In the genomic region with DNA sequence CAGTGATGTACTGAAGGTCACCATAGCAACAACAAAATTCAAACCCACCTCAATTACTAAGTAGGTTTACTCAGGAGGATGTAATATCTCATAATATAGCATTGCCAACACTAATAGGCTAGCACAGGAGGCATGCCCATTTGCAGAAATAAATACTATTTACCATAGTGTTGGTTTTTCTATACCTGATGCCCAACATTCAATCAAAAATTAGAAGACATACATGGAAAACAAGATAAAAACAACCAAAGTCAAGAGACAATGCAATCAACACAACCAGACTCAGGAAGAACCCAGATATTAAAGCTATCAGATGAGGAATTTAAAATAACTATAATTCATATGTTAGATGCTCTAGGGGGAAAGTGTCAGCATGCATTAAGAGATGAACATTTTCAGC, we compare ENCODE assay signal across 31 cellular contexts. TPM values are rescaled to one million over a fixed set of nuclear protein-coding genes. Genes with fewer than 3 reads are reported as not detected.
A peak's percentile ranks its signal among the peaks of the same experiment; 100 is the strongest.
DNase-seq lines count a peak whose midpoint lies in the region; ATAC-seq, FAIRE-seq and TF ChIP-seq lines count a peak whose summit lies in the region.
"Had no signal": no experiment of that assay in that cellular context is flagged by ENCODE, and none has a peak within 500 bp of the region (broad histone marks: within the 10 kb centered on the region; RNA-seq: fewer than 3 reads in every experiment).

No MANE protein-coding gene starts in this region.

- CTCF ChIA-PET in HEK293 (lab: Yijun Ruan, JAX): interaction anchor here (0.6 to 0.8 kb wide), 2 partner anchors 50 to 89 kb away, joined by 3 read pairs; no protein-coding TSS in a partner anchor
- CTCF ChIA-PET in K562 (lab: Yijun Ruan, JAX; ENCODE audit: low intra/inter-chr PET ratio): no interaction called here

- TF ChIP-seq CTCF in HEK293 (tag by site-specific recombination; IDR thresholded peaks at IDR 0.05) (no peak), K562 (IDR thresholded peaks at IDR 0.05 in 2 of 3, conservative IDR thresholded peaks at IDR 0.05 in 1 of 3; ENCODE audit: insufficient read depth in 2 of 3, low read depth in 1 of 3, low read length in 3 of 3) (no peak), brain microvascular endothelial cell (IDR thresholded peaks at IDR 0.05; ENCODE audit: low read depth, low read length, missing control alignments) (no peak)

- H3K4me1 ChIP-seq in HEK293 (ENCODE audit: control insufficient read depth, insufficient read depth, low read length) (no peaks in the 10 kb centered on the region), K562 (replicated peaks in 1 of 2; ENCODE audit: control insufficient read depth in 2 of 2, insufficient read depth in 2 of 2, low read length in 2 of 2) (peaks cover 5 to 13% of the 10 kb centered on the region in 2 experiments), HAP-1 (no peaks in the 10 kb centered on the region)
- H3K4me1 ChIP-seq: BE2C, BLaER1, Caco-2 had no signal

- H3K4me3 ChIP-seq in HEK293 (ENCODE audit: low read depth, low read length) (no peak overlapping the region), K562 (no peak overlapping the region), brain microvascular endothelial cell (ENCODE audit: low read depth, low read length) (no peak overlapping the region), HAP-1 (no peak overlapping the region)
- H3K4me3 ChIP-seq: A549; BLaER1; BLaER1 treated with 17β-estradiol and CSF1 and Interleukin-3, amounts not matched to agents 10 nM and 100 nM had no signal

- no peak overlapping the region for H3K9ac ChIP-seq in K562 (ENCODE audit: insufficient read depth in 1 of 2, low read depth in 2 of 2, low read length in 2 of 2)
- H3K9ac ChIP-seq: BLaER1; BLaER1 treated with 17β-estradiol and CSF1 and Interleukin-3, amounts not matched to agents 10 nM and 100 nM had no signal

- TF ChIP-seq RAD21 in K562 (CRISPR knock-in tag; conservative IDR thresholded peaks at IDR 0.05 in 1 of 2, IDR thresholded peaks at IDR 0.05 in 1 of 2): no peak

- no peak for TF ChIP-seq POLR2A in K562 (conservative IDR thresholded peaks at IDR 0.05)

- no peaks in the 10 kb centered on the region for H3K9me1 ChIP-seq in K562 (ENCODE audit: control insufficient read depth, insufficient read depth, low read length)

- intact Hi-C loops in K562 (cut with micrococcal nuclease): no loop called here

- no peaks in the 10 kb centered on the region for H3K79me2 ChIP-seq in K562 (ENCODE audit: control insufficient read depth, insufficient read depth, low read length)

- BruUV-seq in K562 (replicated peaks; lab: Mats Ljungman, UMichigan): no TSS peak

- in situ Hi-C loops in K562 (cut with MboI): no loop called here
- in situ Hi-C loops in brain microvascular endothelial cell (cut with HindIII; ENCODE audit: low pct_ligation_motif_present, low sequenced_read_pairs): no loop called here
- in situ Hi-C loops in HAP-1 (cut with MboI; ENCODE audit: low sequenced_read_pairs): no loop called here

- no peak overlapping the region for H3K27ac ChIP-seq in HEK293 (ENCODE audit: extremely low read depth, low read depth, low read length)
- H3K27ac ChIP-seq in K562 (ENCODE audit: extremely low read depth, low read depth, low read length): no peak overlapping the region
- H3K27ac ChIP-seq in brain microvascular endothelial cell: no peak overlapping the region
- H3K27ac ChIP-seq: 22Rv1; A549; BLaER1; BLaER1 treated with 17β-estradiol and CSF1 and Interleukin-3, amounts not matched to agents 10 nM and 100 nM; C4-2B had no signal

- no peaks in the 10 kb centered on the region for H4K20me1 ChIP-seq in K562 (replicated peaks; ENCODE audit: control insufficient read depth, insufficient read depth, low read length)
- H4K20me1 ChIP-seq: BLaER1; BLaER1 treated with 17β-estradiol and CSF1 and Interleukin-3, amounts not matched to agents 10 nM and 100 nM had no signal

- POLR2A ChIA-PET in HEK293 (lab: Yijun Ruan, JAX): interaction anchor here (0.9 kb wide), 1 partner anchor 1659 kb away, joined by 3 read pairs; no protein-coding TSS in a partner anchor
- POLR2A ChIA-PET in K562 (lab: Yijun Ruan, JAX): interaction anchor here (0.6 to 1.4 kb wide), 2 partner anchors 15 to 176 kb away, joined by 3 read pairs; no protein-coding TSS in a partner anchor

- no peaks in the 10 kb centered on the region for H3K36me3 ChIP-seq in HEK293 (ENCODE audit: control insufficient read depth in 2 of 2, insufficient read depth in 1 of 2, low read length in 2 of 2)
- H3K36me3 ChIP-seq in K562 (ENCODE audit: control insufficient read depth, insufficient read depth, low read length): no peaks in the 10 kb centered on the region
- no peaks in the 10 kb centered on the region for H3K36me3 ChIP-seq in brain microvascular endothelial cell (replicated peaks)
- no peaks in the 10 kb centered on the region for H3K36me3 ChIP-seq in HAP-1 (replicated peaks)
- H3K36me3 ChIP-seq: BE2C; BLaER1; BLaER1 treated with 17β-estradiol and CSF1 and Interleukin-3, amounts not matched to agents 10 nM and 100 nM had no signal

- no peak for ATAC-seq in K562
- ATAC-seq: A549; CD8-positive, alpha-beta T cell had no signal

- peaks cover 0 to 11% of the 10 kb centered on the region in 2 experiments; a peak in 2 of 5 replicates for H3K27me3 ChIP-seq in K562 (ENCODE audit: control insufficient read depth in 2 of 2, insufficient read depth in 2 of 2, low read length in 2 of 2)
- H3K27me3 ChIP-seq in brain microvascular endothelial cell (replicated peaks): no peaks in the 10 kb centered on the region
- 0 out of 2 replicates have a peak, but pooled peaks cover 4% of the 10 kb centered on the region for H3K27me3 ChIP-seq in HAP-1 (ENCODE audit: low read depth)
- H3K27me3 ChIP-seq: BE2C; BLaER1; BLaER1 treated with 17β-estradiol and CSF1 and Interleukin-3, amounts not matched to agents 10 nM and 100 nM had no signal

- H3K9me3 ChIP-seq in HEK293 (ENCODE audit: control insufficient read depth, insufficient read depth, low read depth, low read length) (peaks cover 4% of the 10 kb centered on the region; the same call in 1 of the 2 replicates), K562 (replicated peaks; ENCODE audit: control insufficient read depth, insufficient read depth, low read depth, low read length) (no peaks in the 10 kb centered on the region), HAP-1 (no peaks in the 10 kb centered on the region)
- H3K9me3 ChIP-seq: A549, BE2C, Caco-2 had no signal

- no peak for TF ChIP-seq EP300 in K562 (IDR thresholded peaks at IDR 0.05; ENCODE audit: low read length)

- H3K4me2 ChIP-seq in K562 (ENCODE audit: insufficient read depth, low read length): no peak overlapping the region
- H3K4me2 ChIP-seq: A549; BLaER1; BLaER1 treated with 17β-estradiol and CSF1 and Interleukin-3, amounts not matched to agents 10 nM and 100 nM had no signal

- no peak overlapping the region for H2AFZ ChIP-seq in K562 (ENCODE audit: low read depth, low read length)

- FAIRE-seq in K562 (lab: Jason Lieb, UNC): no peak
- FAIRE-seq: A204.1, A549, D721Med had no signal

- no peak for DNase-seq in K562 (ENCODE audit: extremely low read depth in 1 of 4, low spot score in 3 of 4)
- DNase-seq in brain microvascular endothelial cell: no peak
- DNase-seq in HAP-1 (ENCODE audit: low spot score in 2 of 2): no peak
- DNase-seq: 8988T; ACHN; AML-193; BE2C; C1 segment of cervical spinal cord; Caco-2; Calu3; CD4-positive, alpha-beta memory T cell; CD4-positive, alpha-beta T cell; CD4-positive, CD25-positive, alpha-beta regulatory T cell; CD8-positive, alpha-beta memory T cell; CD8-positive, alpha-beta T cell; COR-L47; DMS 273 treated with DMSO at 0.1 percent for 48 hours; DMS153; DMS53; DMS79; DMS79 treated with DMSO at 0.1 percent for 48 hours; DND-41; EL had no signal

TF ChIP-seq in HEK293, 187 proteins besides CTCF, POLR2A, EP300 and RAD21 (continues in another document):
- TF ChIP-seq, protein P1, sequence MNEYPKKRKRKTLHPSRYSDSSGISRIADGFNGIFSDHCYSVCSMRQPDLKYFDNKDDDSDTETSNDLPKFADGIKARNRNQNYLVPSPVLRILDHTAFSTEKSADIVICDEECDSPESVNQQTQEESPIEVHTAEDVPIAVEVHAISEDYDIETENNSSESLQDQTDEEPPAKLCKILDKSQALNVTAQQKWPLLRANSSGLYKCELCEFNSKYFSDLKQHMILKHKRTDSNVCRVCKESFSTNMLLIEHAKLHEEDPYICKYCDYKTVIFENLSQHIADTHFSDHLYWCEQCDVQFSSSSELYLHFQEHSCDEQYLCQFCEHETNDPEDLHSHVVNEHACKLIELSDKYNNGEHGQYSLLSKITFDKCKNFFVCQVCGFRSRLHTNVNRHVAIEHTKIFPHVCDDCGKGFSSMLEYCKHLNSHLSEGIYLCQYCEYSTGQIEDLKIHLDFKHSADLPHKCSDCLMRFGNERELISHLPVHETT (tag by site-specific recombination; IDR thresholded peaks at IDR 0.05): no peak

TF ChIP-seq in K562, 482 proteins besides CTCF, POLR2A, EP300 and RAD21:
- peak; percentile 33; the same call in 1 of the 2 replicates for TF ChIP-seq RFX1 (IDR thresholded peaks at IDR 0.05)
- no peak for TF ChIP-seq TAF1 (IDR thresholded peaks at IDR 0.05; ENCODE audit: control insufficient read depth, extremely low read depth, insufficient read depth, low read length, severe bottlenecking)

RNA-seq across cellular contexts. Expression of a gene that starts 14.3 kb away (rescaled TPM):
- 113 and 119 TPM in 2 replicates for total RNA-seq in K562 (2011; cell fraction: chromatin; rRNA removed; ENCODE audit: low replicate concordance)
- total RNA-seq in K562 (2011; cell fraction: nucleolus; rRNA removed): 126 TPM in 2 replicates
- total RNA-seq in K562 (2011; cell fraction: nucleoplasm; rRNA removed): 204 and 291 TPM in 2 replicates
- total RNA-seq in K562 (2014; rRNA removed): 136 and 163 TPM in 2 replicates
- 133 and 142 TPM in 2 replicates for total RNA-seq in K562 (2014; rRNA removed; fragmentation: Illumina TruSeq; extraction: Trizol)
- 145 and 151 TPM in 2 replicates for total RNA-seq in K562 (2015; rRNA removed; fragmentation: Illumina TruSeq; extraction: Trizol)
- total RNA-seq in K562 (2021): 137 and 139 TPM in 2 replicates
- polyA plus RNA-seq in K562 (2011; rRNA removed): 148 and 164 TPM in 2 replicates
- 93.6 and 158 TPM in 2 replicates for polyA plus RNA-seq in K562 (2011; cell fraction: cytosol; rRNA removed)
- polyA plus RNA-seq in K562 (2011; cell fraction: nucleus; rRNA removed): 77.6 and 108 TPM in 2 replicates
- 111 and 153 TPM in 2 replicates for polyA plus RNA-seq in K562 (2012)
- polyA plus RNA-seq in K562 (2014; fragmentation: Illumina TruSeq; extraction: Trizol): 146 and 156 TPM in 2 replicates
- 10 to 100 TPM; 33.9 to 44.0 TPM for polyA plus RNA-seq in K562 (2014; fragmentation: Nextera tagmentation; extraction: Ambion mirVana)
- 101 and 125 TPM in 2 replicates for polyA plus RNA-seq in K562 (2014; rRNA removed)
- 135 and 149 TPM in 2 replicates for polyA minus RNA-seq in K562 (2011; rRNA and poly(A)+ RNA removed)
- 72.4 and 78.1 TPM in 2 replicates for polyA minus RNA-seq in K562 (2011; cell fraction: cytosol; rRNA and poly(A)+ RNA removed)
- 27.7 and 54.0 TPM in 2 replicates for polyA minus RNA-seq in K562 (2011; cell fraction: nucleus; rRNA and poly(A)+ RNA removed)
